In the genomic region with DNA sequence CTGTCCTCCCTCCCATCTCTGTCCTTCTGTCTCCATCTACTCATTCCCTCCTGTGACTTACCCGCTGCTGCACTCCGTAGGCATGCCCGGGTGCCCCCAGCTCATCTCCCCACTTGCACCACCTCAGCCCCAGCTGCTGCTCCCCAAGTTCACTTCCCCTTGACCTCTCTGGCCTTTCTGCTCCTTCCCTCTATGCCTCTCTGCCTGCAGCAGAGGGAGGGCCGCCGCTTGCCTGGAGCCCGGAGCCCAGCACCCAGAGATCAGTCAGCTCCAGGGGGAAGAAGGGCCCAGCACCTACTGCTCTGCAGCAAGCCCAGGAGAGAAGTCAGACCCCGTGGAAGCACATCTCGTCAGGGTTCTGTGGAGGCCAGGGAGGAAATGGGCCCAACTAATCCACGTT, we compare ENCODE assay signal across 9 cellular contexts.
"Had no signal": no experiment of that assay in that cellular context is flagged by ENCODE, and none has a peak within 500 bp of the region (broad histone marks: within the 10 kb centered on the region; RNA-seq: fewer than 3 reads in every experiment).

No MANE protein-coding gene starts in this region.

- H3K4me3 ChIP-seq: GM23338, HAP-1, K562 had no signal

- H3K9me3 Mint-ChIP-seq: GM23338 had no signal

- H3K9me3 ChIP-seq: HAP-1 had no signal

- FAIRE-seq: H1, H54, HTR-8/SVneo, K562 had no signal

- H3K4me2 ChIP-seq: GM23338 had no signal

- DNase-seq: HFFc6, IMR-90 had no signal

- H2AFZ ChIP-seq: GM23338 had no signal

- ATAC-seq: GM23338, HCT116, K562 had no signal

- H3K4me1 ChIP-seq: HAP-1 had no signal

- H3K27ac Mint-ChIP-seq: GM23338, HFFc6 had no signal

- H3K4me3 Mint-ChIP-seq: GM23338, HFFc6 had no signal

- H3K36me3 ChIP-seq: HAP-1 had no signal
